Comparison of ENCODE assay signal across 2 cellular contexts in the genomic region with DNA sequence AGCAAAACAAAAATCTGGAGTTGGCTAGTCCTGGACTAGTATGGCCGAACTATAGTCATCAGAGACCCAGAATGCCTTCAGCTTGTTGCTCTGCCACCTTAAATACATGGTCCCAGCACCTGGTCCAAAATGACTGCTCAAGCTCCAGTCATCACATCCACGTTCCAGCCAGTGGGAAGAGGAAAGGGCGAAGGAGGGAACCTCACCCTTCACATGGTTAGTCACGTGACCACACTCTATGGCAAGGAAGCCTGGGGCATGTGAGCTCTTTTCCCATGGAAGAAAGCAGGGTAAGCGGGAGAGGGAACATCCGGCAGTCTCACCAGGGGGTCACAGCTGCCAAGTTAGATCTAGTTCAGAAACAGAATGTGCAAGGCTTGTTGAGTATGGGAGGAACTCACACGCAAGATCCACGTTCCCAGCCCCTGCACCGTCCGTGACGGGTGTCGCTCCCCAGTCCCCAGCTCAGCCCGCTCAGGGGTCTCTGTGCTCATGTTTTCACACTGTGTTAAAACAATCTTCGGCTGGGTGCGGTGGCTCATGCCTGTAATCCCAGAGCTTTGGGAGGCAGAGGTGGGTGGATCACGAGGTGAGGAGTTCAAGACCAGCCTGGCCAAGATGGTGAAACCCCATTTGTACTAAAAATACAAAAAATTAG.
TF ChIP-seq lines count a peak whose summit lies in the region.

No MANE protein-coding gene starts in this region.

TF ChIP-seq in SK-N-SH, 30 proteins besides CTCF, POLR2A, EP300 and RAD21 (continued from another document):
- no peak for TF ChIP-seq SMC3 (IDR thresholded peaks at IDR 0.05; ENCODE audit: low read depth, low read length)

TF ChIP-seq in SK-N-SH treated with all-trans-retinoic acid at 6 μM for 48 hours, 23 proteins besides CTCF, POLR2A, EP300 and RAD21 (continued from another document):
- TF ChIP-seq POU6F1 (CRISPR knock-in tag; IDR thresholded peaks at IDR 0.05; ENCODE audit: borderline replicate concordance, low read depth) (no peak), ZNF8 (CRISPR knock-in tag; IDR thresholded peaks at IDR 0.05) (no peak), ZFP3 (CRISPR knock-in tag; IDR thresholded peaks at IDR 0.05) (no peak), CSRNP3 (CRISPR knock-in tag; IDR thresholded peaks at IDR 0.05) (no peak), PPARA (CRISPR knock-in tag; IDR thresholded peaks at IDR 0.05; ENCODE audit: borderline replicate concordance) (no peak), ZC3H10 (CRISPR knock-in tag; IDR thresholded peaks at IDR 0.05) (no peak)
- TF ChIP-seq, protein P1, sequence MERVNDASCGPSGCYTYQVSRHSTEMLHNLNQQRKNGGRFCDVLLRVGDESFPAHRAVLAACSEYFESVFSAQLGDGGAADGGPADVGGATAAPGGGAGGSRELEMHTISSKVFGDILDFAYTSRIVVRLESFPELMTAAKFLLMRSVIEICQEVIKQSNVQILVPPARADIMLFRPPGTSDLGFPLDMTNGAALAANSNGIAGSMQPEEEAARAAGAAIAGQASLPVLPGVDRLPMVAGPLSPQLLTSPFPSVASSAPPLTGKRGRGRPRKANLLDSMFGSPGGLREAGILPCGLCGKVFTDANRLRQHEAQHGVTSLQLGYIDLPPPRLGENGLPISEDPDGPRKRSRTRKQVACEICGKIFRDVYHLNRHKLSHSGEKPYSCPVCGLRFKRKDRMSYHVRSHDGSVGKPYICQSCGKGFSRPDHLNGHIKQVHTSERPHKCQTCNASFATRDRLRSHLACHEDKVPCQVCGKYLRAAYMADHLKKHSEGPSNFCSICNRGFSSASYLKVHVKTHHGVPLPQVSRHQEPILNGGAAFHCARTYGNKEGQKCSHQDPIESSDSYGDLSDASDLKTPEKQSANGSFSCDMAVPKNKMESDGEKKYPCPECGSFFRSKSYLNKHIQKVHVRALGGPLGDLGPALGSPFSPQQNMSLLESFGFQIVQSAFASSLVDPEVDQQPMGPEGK (CRISPR knock-in tag; IDR thresholded peaks at IDR 0.05; ENCODE audit: borderline replicate concordance): no peak
